7 cellular contexts compared by ENCODE assay signal in genomic region chr16:69482410-69482951, GRCh38. TPM values are rescaled to one million over a fixed set of nuclear protein-coding genes. Genes with fewer than 3 reads are reported as not detected.
DNase-seq lines count a peak whose midpoint lies in the region; ATAC-seq and TF ChIP-seq lines count a peak whose summit lies in the region.

No MANE protein-coding gene starts in this region.

- intact Hi-C loops in lower leg skin (cut with DNase I; ENCODE audit: low total_unique reads): no loop called here

- H3K27ac ChIP-seq in upper lobe of left lung: peak overlapping the region; percentile 73 to 79 (median 76)

- TF ChIP-seq EP300 in upper lobe of left lung (IDR thresholded peaks at IDR 0.05): no peak

- 20 to 43% methylated on average over 10 of the region's 10 CpGs for WGBS in lower leg skin, 2 donors
- WGBS in upper lobe of left lung, 2 donors: 46 to 54% methylated on average over 10 of the region's 10 CpGs

- H3K4me1 ChIP-seq in upper lobe of left lung: peaks cover 14 to 18% (median 16%) of the 10 kb centered on the region in 4 donors

- TF ChIP-seq CTCF in brain (conservative IDR thresholded peaks at IDR 0.05) (no peak), lower leg skin (IDR thresholded peaks at IDR 0.05) (no peak), upper lobe of left lung (IDR thresholded peaks at IDR 0.05) (no peak)

- ATAC-seq in upper lobe of left lung (ENCODE audit: low FRiP score in 2 of 2): peak; percentile 50 to 75
- ATAC-seq in HG03571 (IDR thresholded peaks at IDR 0.05; ENCODE audit: unreplicated experiment): no peak

- no peaks in the 10 kb centered on the region for H3K9me3 Mint-ChIP-seq in brain

- no peak for TF ChIP-seq POLR2A in lower leg skin (IDR thresholded peaks at IDR 0.05)
- TF ChIP-seq POLR2A in upper lobe of left lung (IDR thresholded peaks at IDR 0.05): no peak

- H3K36me3 ChIP-seq in upper lobe of left lung: no peaks in the 10 kb centered on the region

- no peaks in the 10 kb centered on the region for H3K27me3 Mint-ChIP-seq in brain

- H3K4me3 ChIP-seq in lower leg skin (ENCODE audit: low read depth, poor library complexity, severe bottlenecking) (no peak overlapping the region), upper lobe of left lung (peak overlapping the region in 2 of 4 donors; percentile 1 to 21)

- no peaks in the 10 kb centered on the region for H3K27me3 ChIP-seq in upper lobe of left lung

- H3K4me3 Mint-ChIP-seq in brain: no peak overlapping the region

- H3K27ac Mint-ChIP-seq in brain: peak overlapping the region; percentile 5 to 79 (median 61)

- H3K9me3 ChIP-seq in upper lobe of left lung: no peaks in the 10 kb centered on the region

- peaks cover 7% of the 10 kb centered on the region for H3K36me3 Mint-ChIP-seq in brain

- peaks cover 12% of the 10 kb centered on the region for H3K4me1 Mint-ChIP-seq in brain

- peak; percentile 94 for DNase-seq in NCI-H1092 treated with DMSO at 0.1 percent for 48 hours (lab: John Stamatoyannopoulos, UW)
- DNase-seq in lower leg skin (ENCODE audit: low spot score in 2 of 2): peak; percentile 56 to 93
- peak in 1 of 2 donors; percentile 25 for DNase-seq in upper lobe of left lung
- DNase-seq in stimulated activated CD4-positive, alpha-beta T cell treated with anti-CD3 and anti-CD28 coated beads, Interleukin-2, amount 100 ng/mL, for 24 hours: no peak
- no peak for DNase-seq in AML-193 (lab: John Stamatoyannopoulos, UW)

RNA-seq across cellular contexts. Expression of gene CYB5B, which starts 58.1 kb away (rescaled TPM):
- polyA plus RNA-seq in brain (ENCODE audit: insufficient read depth, low read depth, low replicate concordance): 138 TPM
- 10 to 100 TPM; 22.3 to 34.5 (median 25.9) TPM for total RNA-seq in lower leg skin
- 10 to 100 TPM; 25.2 to 93.1 (median 69.4) TPM for total RNA-seq in upper lobe of left lung

Comparison
In these comparisons a context has a peak if more than half of its experiments do, and no peak if none do; other contexts are left out.
1. DNase-seq: peak in NCI-H1092 treated with DMSO at 0.1 percent for 48 hours (single experiment) and lower leg skin (2 of 2); none in stimulated activated CD4-positive, alpha-beta T cell treated with anti-CD3 and anti-CD28 coated beads, Interleukin-2, amount 100 ng/mL, for 24 hours (0 of 2) and AML-193 (0 of 2).